Comparison of ENCODE assay signal across 27 cellular contexts in the genomic region with DNA sequence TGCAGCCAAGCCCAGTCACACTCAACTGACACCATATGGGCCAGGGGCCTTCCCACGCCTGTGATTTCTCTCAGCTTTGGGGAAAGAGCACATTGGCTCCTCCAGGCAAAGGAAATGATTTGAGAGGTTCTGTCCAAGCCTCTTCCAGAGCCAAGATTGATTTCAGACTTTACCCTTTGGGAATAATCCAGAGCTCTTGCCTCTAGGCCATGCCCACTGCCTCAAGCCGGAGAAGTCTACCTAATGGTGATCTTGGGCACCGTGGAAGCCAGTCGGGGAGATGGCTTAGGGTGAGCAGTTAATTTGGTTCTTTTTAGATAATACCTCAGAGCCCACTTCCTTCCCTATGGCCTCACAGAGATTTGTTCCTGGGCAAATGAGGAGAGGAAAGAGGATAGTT. TPM values are rescaled to one million over a fixed set of nuclear protein-coding genes. Genes with fewer than 3 reads are reported as not detected.
"Had no signal": no experiment of that assay in that cellular context is flagged by ENCODE, and none has a peak within 500 bp of the region (broad histone marks: within the 10 kb centered on the region; RNA-seq: fewer than 3 reads in every experiment).

No MANE protein-coding gene starts in this region.

- H3K4me3 ChIP-seq: body of pancreas, colonic mucosa, gastrocnemius medialis had no signal

- H3K9me3 Mint-ChIP-seq: activated B cell treated with CpG ODN at 0.5 μM for 24 hours; activated CD8-positive, alpha-beta T cell treated with anti-CD3 and anti-CD28 coated beads for 36 hours; activated T-cell treated with anti-CD3 and anti-CD28 coated beads, Interleukin-2, amount 50 U/mL, for 4 hours; activated T-helper 17 cell treated with anti-CD3 and anti-CD28 coated beads, Interleukin-2, amount 50 U/mL, for 72 hours; T-helper 2 cell treated with Interferon-gamma antibody and Interleukin-4, amounts not matched to agents 5 μg/mL and 100 μg/mL, for 36 hours had no signal

- H3K36me3 ChIP-seq: colonic mucosa, gastrocnemius medialis, WERI-Rb-1 had no signal

- H3K9me3 ChIP-seq: body of pancreas, colonic mucosa, gastrocnemius medialis had no signal

- H3K4me1 Mint-ChIP-seq: activated B cell treated with CpG ODN at 0.5 μM for 24 hours; activated T-helper 17 cell treated with anti-CD3 and anti-CD28 coated beads, Interleukin-2, amount 50 U/mL, for 72 hours; T-helper 17 cell had no signal

- DNase-seq: activated B cell treated with CpG ODN at 0.5 μM for 24 hours; activated CD4-positive, alpha-beta T cell treated with anti-CD3 and anti-CD28 coated beads for 48 hours; activated CD4-positive, alpha-beta T cell treated with anti-CD3 and anti-CD28 coated beads, Interleukin-2, amount 50 U/mL, for 1 hour; activated CD4-positive, alpha-beta T cell treated with anti-CD3 and anti-CD28 coated beads, Interleukin-2, amount 50 U/mL, for 48 hours; activated CD8-positive, alpha-beta memory T cell treated with anti-CD3 and anti-CD28 coated beads for 24 hours; activated CD8-positive, alpha-beta T cell treated with anti-CD3 and anti-CD28 coated beads for 36 hours; activated effector memory CD4-positive, alpha-beta T cell treated with Interleukin-2 at 50 U/mL for 16 hours; activated gamma-delta T cell treated with Interleukin-2 at 50 U/mL for 16 hours; activated naive CD4-positive, alpha-beta T cell treated with anti-CD3 and anti-CD28 coated beads, Interleukin-2, amount 50 U/mL, for 16 hours; activated naive CD4-positive, alpha-beta T cell treated with Interleukin-2 at 50 U/mL for 16 hours; activated T-cell treated with anti-CD3 and anti-CD28 coated beads, Interleukin-2, amount 50 U/mL, for 4 hours; amygdala; aorta; body of pancreas; caudate nucleus; colonic mucosa; effector CD8-positive, alpha-beta T cell; foreskin keratinocyte; gastrocnemius medialis; glutamatergic neuron; T-helper 1 cell; T-helper 17 cell; T1000; WERI-Rb-1 had no signal

- H3K4me3 Mint-ChIP-seq: activated B cell treated with CpG ODN at 0.5 μM for 24 hours; activated CD8-positive, alpha-beta T cell treated with anti-CD3 and anti-CD28 coated beads for 36 hours; activated naive CD8-positive, alpha-beta T cell; activated T-cell treated with anti-CD3 and anti-CD28 coated beads, Interleukin-2, amount 50 U/mL, for 4 hours; activated T-helper 17 cell treated with anti-CD3 and anti-CD28 coated beads, Interleukin-2, amount 50 U/mL, for 72 hours; T-helper 17 cell; T-helper 2 cell treated with Interferon-gamma antibody and Interleukin-4, amounts not matched to agents 5 μg/mL and 100 μg/mL, for 36 hours had no signal

- H3K27me3 ChIP-seq: body of pancreas, colonic mucosa, gastrocnemius medialis had no signal

- H3K36me3 Mint-ChIP-seq: activated naive CD8-positive, alpha-beta T cell had no signal

- H3K27ac Mint-ChIP-seq: activated B cell treated with CpG ODN at 0.5 μM for 24 hours; activated CD8-positive, alpha-beta T cell treated with anti-CD3 and anti-CD28 coated beads for 36 hours; activated naive CD8-positive, alpha-beta T cell; activated T-helper 17 cell treated with anti-CD3 and anti-CD28 coated beads, Interleukin-2, amount 50 U/mL, for 72 hours; T-helper 17 cell; T-helper 2 cell treated with Interferon-gamma antibody and Interleukin-4, amounts not matched to agents 5 μg/mL and 100 μg/mL, for 36 hours had no signal

- H3K27ac ChIP-seq: body of pancreas, colonic mucosa, foreskin keratinocyte, gastrocnemius medialis, WERI-Rb-1 had no signal

- H3K4me1 ChIP-seq: body of pancreas, colonic mucosa, foreskin keratinocyte had no signal

RNA-seq across cellular contexts. Expression of gene NUAK1, which starts 45.0 kb away (rescaled TPM):
- total RNA-seq: activated B cell treated with CpG ODN at 0.5 μM for 24 hours; activated CD8-positive, alpha-beta T cell treated with anti-CD3 and anti-CD28 coated beads for 36 hours; activated T-helper 17 cell treated with anti-CD3 and anti-CD28 coated beads, Interleukin-2, amount 50 U/mL, for 72 hours had no signal
